1 cellular context compared by ENCODE assay signal in the genomic region with DNA sequence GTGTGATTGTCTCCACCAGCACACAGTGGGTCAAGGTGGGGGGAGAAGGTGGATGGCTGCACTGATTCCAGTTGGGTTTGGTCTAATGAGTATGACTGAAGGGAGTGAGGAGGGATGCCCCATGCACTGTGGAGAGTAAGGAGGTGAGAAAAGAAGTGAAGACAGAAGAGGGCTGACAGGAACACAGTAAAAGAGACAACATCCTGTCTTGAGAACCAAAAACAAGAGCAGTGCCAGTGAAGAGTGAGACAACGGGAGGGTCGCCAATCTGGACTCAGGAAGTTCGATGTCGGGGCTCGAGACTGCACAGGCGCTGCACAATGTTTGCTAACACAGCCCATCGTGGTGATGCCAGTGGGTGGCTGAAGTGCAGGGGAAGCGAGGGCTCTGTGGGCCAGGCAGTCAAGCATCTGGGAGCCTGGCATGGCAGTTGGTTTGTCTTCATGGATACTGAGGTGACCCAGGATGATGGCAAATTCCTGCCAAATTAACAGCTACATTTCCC.
TF ChIP-seq lines count a peak whose summit lies in the region.

No MANE protein-coding gene starts in this region.

TF ChIP-seq in GM23338, 12 proteins besides CTCF, POLR2A, EP300 and RAD21:
- TF ChIP-seq REST (IDR thresholded peaks at IDR 0.05; ENCODE audit: unreplicated experiment) (no peak), ZNF114 (CRISPR knock-in tag; IDR thresholded peaks at IDR 0.05) (no peak), EZH2phosphoT487 (IDR thresholded peaks at IDR 0.05; ENCODE audit: unreplicated experiment) (no peak), ETS1 (IDR thresholded peaks at IDR 0.05) (no peak), CREB1 (CRISPR knock-in tag; IDR thresholded peaks at IDR 0.05; ENCODE audit: low read depth) (no peak), POLR2AphosphoS5 (IDR thresholded peaks at IDR 0.05; ENCODE audit: low read depth) (no peak), STAT1 (IDR thresholded peaks at IDR 0.05; ENCODE audit: unreplicated experiment) (no peak), JUNB (IDR thresholded peaks at IDR 0.05; ENCODE audit: unreplicated experiment) (no peak), EZH2 (IDR thresholded peaks at IDR 0.05; ENCODE audit: low read depth, unreplicated experiment) (no peak), NANOG (IDR thresholded peaks at IDR 0.05; ENCODE audit: borderline replicate concordance) (no peak), ZNF331 (CRISPR knock-in tag; IDR thresholded peaks at IDR 0.05; ENCODE audit: low read depth) (no peak)
- TF ChIP-seq, protein P1, sequence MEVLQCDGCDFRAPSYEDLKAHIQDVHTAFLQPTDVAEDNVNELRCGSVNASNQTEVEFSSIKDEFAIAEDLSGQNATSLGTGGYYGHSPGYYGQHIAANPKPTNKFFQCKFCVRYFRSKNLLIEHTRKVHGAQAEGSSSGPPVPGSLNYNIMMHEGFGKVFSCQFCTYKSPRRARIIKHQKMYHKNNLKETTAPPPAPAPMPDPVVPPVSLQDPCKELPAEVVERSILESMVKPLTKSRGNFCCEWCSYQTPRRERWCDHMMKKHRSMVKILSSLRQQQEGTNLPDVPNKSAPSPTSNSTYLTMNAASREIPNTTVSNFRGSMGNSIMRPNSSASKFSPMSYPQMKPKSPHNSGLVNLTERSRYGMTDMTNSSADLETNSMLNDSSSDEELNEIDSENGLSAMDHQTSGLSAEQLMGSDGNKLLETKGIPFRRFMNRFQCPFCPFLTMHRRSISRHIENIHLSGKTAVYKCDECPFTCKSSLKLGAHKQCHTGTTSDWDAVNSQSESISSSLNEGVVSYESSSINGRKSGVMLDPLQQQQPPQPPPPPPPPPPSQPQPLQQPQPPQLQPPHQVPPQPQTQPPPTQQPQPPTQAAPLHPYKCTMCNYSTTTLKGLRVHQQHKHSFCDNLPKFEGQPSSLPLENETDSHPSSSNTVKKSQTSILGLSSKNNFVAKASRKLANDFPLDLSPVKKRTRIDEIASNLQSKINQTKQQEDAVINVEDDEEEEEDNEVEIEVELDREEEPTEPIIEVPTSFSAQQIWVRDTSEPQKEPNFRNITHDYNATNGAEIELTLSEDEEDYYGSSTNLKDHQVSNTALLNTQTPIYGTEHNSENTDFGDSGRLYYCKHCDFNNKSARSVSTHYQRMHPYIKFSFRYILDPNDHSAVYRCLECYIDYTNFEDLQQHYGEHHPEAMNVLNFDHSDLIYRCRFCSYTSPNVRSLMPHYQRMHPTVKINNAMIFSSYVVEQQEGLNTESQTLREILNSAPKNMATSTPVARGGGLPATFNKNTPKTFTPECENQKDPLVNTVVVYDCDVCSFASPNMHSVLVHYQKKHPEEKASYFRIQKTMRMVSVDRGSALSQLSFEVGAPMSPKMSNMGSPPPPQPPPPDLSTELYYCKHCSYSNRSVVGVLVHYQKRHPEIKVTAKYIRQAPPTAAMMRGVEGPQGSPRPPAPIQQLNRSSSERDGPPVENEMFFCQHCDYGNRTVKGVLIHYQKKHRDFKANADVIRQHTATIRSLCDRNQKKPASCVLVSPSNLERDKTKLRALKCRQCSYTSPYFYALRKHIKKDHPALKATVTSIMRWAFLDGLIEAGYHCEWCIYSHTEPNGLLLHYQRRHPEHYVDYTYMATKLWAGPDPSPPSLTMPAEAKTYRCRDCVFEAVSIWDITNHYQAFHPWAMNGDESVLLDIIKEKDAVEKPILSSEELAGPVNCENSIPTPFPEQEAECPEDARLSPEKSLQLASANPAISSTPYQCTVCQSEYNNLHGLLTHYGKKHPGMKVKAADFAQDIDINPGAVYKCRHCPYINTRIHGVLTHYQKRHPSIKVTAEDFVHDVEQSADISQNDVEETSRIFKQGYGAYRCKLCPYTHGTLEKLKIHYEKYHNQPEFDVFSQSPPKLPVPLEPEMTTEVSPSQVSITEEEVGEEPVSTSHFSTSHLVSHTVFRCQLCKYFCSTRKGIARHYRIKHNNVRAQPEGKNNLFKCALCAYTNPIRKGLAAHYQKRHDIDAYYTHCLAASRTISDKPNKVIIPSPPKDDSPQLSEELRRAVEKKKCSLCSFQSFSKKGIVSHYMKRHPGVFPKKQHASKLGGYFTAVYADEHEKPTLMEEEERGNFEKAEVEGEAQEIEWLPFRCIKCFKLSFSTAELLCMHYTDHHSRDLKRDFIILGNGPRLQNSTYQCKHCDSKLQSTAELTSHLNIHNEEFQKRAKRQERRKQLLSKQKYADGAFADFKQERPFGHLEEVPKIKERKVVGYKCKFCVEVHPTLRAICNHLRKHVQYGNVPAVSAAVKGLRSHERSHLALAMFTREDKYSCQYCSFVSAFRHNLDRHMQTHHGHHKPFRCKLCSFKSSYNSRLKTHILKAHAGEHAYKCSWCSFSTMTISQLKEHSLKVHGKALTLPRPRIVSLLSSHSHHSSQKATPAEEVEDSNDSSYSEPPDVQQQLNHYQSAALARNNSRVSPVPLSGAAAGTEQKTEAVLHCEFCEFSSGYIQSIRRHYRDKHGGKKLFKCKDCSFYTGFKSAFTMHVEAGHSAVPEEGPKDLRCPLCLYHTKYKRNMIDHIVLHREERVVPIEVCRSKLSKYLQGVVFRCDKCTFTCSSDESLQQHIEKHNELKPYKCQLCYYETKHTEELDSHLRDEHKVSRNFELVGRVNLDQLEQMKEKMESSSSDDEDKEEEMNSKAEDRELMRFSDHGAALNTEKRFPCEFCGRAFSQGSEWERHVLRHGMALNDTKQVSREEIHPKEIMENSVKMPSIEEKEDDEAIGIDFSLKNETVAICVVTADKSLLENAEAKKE (CRISPR knock-in tag; IDR thresholded peaks at IDR 0.05) = no peak
